7 cellular contexts compared by ENCODE assay signal in genomic region chr4:189658809-189659208, GRCh38.
DNase-seq lines count a peak whose midpoint lies in the region; ATAC-seq and TF ChIP-seq lines count a peak whose summit lies in the region.
"Not testable (repeated sequence)": the region's sequence is repeated elsewhere in the genome, so short reads cannot be mapped to it uniquely, and the experiment has no call there.

No MANE protein-coding gene starts in this region.

- H3K4me3 ChIP-seq in BLaER1; HL-60 (replicated peaks; ENCODE audit: insufficient read depth, low read length); left lung: not testable (repeated sequence)
- H3K4me3 ChIP-seq in neutrophil (ENCODE audit: low read depth in 1 of 2, low read length in 1 of 2) = peak overlapping the region; percentile 16 to 43

- H3K9ac ChIP-seq in BLaER1 = not testable (repeated sequence)

- H3K27ac ChIP-seq in BLaER1 (peak overlapping the region; percentile 62), HL-60 (replicated peaks) (peak overlapping the region; percentile 69), left lung (peak overlapping the region in 1 of 2 donors; percentile 88), neutrophil (peak overlapping the region; percentile 95)

- H3K4me1 Mint-ChIP-seq in dendritic cell treated with granulocyte-macrophage colony-stimulating factor and Interleukin-4, amounts not matched to agents 40 ng/mL and 50 ng/mL, for 4 days (ENCODE audit: low read depth) = peaks cover 33% of the 10 kb centered on the region

- peaks cover 27% of the 10 kb centered on the region for H3K4me1 ChIP-seq in BLaER1
- not testable (repeated sequence) for H3K4me1 ChIP-seq in left lung
- peaks cover 32 to 46% of the 10 kb centered on the region in 2 experiments for H3K4me1 ChIP-seq in neutrophil (ENCODE audit: control insufficient read depth in 1 of 2, insufficient read depth in 1 of 2, low read depth in 1 of 2, low read length in 1 of 2)

- H3K9me3 ChIP-seq in BLaER1, left lung, neutrophil: not testable (repeated sequence)

- intact Hi-C loops in dendritic cell treated with granulocyte-macrophage colony-stimulating factor and Interleukin-4, amounts not matched to agents 40 ng/mL and 50 ng/mL, for 4 days (cut with micrococcal nuclease); left lung (cut with DNase I): not testable (repeated sequence)

- H3K4me3 Mint-ChIP-seq in dendritic cell treated with granulocyte-macrophage colony-stimulating factor and Interleukin-4, amounts not matched to agents 40 ng/mL and 50 ng/mL, for 4 days = not testable (repeated sequence)

- not testable (repeated sequence) for H3K36me3 Mint-ChIP-seq in dendritic cell treated with granulocyte-macrophage colony-stimulating factor and Interleukin-4, amounts not matched to agents 40 ng/mL and 50 ng/mL, for 4 days (ENCODE audit: low read depth)

- peak; percentile 67 for ATAC-seq in left lung

- peak overlapping the region; percentile 66 for H3K27ac Mint-ChIP-seq in dendritic cell treated with granulocyte-macrophage colony-stimulating factor and Interleukin-4, amounts not matched to agents 40 ng/mL and 50 ng/mL, for 4 days

- not testable (repeated sequence) for H4K20me1 ChIP-seq in BLaER1

- H3K4me2 ChIP-seq in BLaER1 = peak overlapping the region; percentile 67

- not testable (repeated sequence) for TF ChIP-seq CTCF in HL-60 (IDR thresholded peaks at IDR 0.05; ENCODE audit: insufficient read depth, low read length); left lung (IDR thresholded peaks at IDR 0.05); neutrophil (IDR thresholded peaks at IDR 0.05)

- H3K36me3 ChIP-seq in BLaER1, left lung, neutrophil: not testable (repeated sequence)

- not testable (repeated sequence) for H3K27me3 Mint-ChIP-seq in dendritic cell treated with granulocyte-macrophage colony-stimulating factor and Interleukin-4, amounts not matched to agents 40 ng/mL and 50 ng/mL, for 4 days

- not testable (repeated sequence) for H3K9me3 Mint-ChIP-seq in dendritic cell treated with granulocyte-macrophage colony-stimulating factor and Interleukin-4, amounts not matched to agents 40 ng/mL and 50 ng/mL, for 4 days

- H3K27me3 ChIP-seq in BLaER1; HL-60 (ENCODE audit: insufficient read depth, poor library complexity, severe bottlenecking); left lung; neutrophil: not testable (repeated sequence)

- DNase-seq in HL-60 (ENCODE audit: low read depth in 1 of 2, low spot score in 1 of 2) = peak in 1 of 2 experiments; percentile 79
- DNase-seq in NOMO-1 treated with DMSO at 0.1 percent for 48 hours (lab: John Stamatoyannopoulos, UW; ENCODE audit: unreplicated experiment) = peak; percentile 8
- DNase-seq in SKM-1 treated with dmso at 0.1 percent for 144 hours (lab: John Stamatoyannopoulos, UW; ENCODE audit: unreplicated experiment) = peak; percentile 53
- not testable (repeated sequence) for DNase-seq in left lung
